ENCODE assay signal across 12 cellular contexts in genomic region chr21:45992311-45993209, GRCh38. TPM values are rescaled to one million over a fixed set of nuclear protein-coding genes. Genes with fewer than 3 reads are reported as not detected.
DNase-seq lines count a peak whose midpoint lies in the region; ATAC-seq and TF ChIP-seq lines count a peak whose summit lies in the region.
"Had no signal": no experiment of that assay in that cellular context is flagged by ENCODE, and none has a peak within 500 bp of the region (broad histone marks: within the 10 kb centered on the region; RNA-seq: fewer than 3 reads in every experiment).

No MANE protein-coding gene starts in this region.

- H3K4me1 ChIP-seq in GM23248 (ENCODE audit: insufficient read depth) (no peaks in the 10 kb centered on the region), ascending aorta (peaks cover 2 to 4% of the 10 kb centered on the region in 2 donors), stomach (peaks cover 0 to 18% (median 8%) of the 10 kb centered on the region in 4 donors)
- H3K4me1 ChIP-seq: SJSA1 had no signal

- intact Hi-C loops in ascending aorta (cut with DNase I), result no loop called here
- intact Hi-C loops in left colon (cut with DNase I, micrococcal nuclease), result no loop called here
- intact Hi-C loops in stomach (cut with DNase I; ENCODE audit: low total_unique reads), result loop anchor here (10.0 kb wide), 2 partner anchors 62 to 132 kb away; no protein-coding TSS in a partner anchor

- H3K4me2 ChIP-seq in GM23248 (ENCODE audit: unreplicated experiment), result no peak overlapping the region

- 66 to 72% methylated on average over 31 to 32 of the region's 32 CpGs for WGBS in GM23248 (ENCODE audit: low coverage in 1 of 2, low lambda C conversion rate in 2 of 2, missing lambda C conversion rate in 2 of 2), 2 experiments
- WGBS in stomach, 5 donors, result 83 to 88% (median 84%) methylated on average over 22 to 32 of the region's 32 CpGs

- no peak overlapping the region for H3K9ac ChIP-seq in GM23248

- no peak for ATAC-seq in left colon

- H3K36me3 ChIP-seq in GM23248 (ENCODE audit: low read depth), result peaks cover 26% of the 10 kb centered on the region; the same call in 1 of the 2 replicates
- H3K36me3 ChIP-seq in ascending aorta, result peaks cover 91 to 93% of the 10 kb centered on the region in 2 donors
- H3K36me3 ChIP-seq in stomach, result peaks cover 25 to 92% (median 78%) of the 10 kb centered on the region in 4 donors

- H3K9me3 ChIP-seq in GM23248 (ENCODE audit: low read depth), result no peaks in the 10 kb centered on the region
- H3K9me3 ChIP-seq in ascending aorta, result no peaks in the 10 kb centered on the region
- no peaks in the 10 kb centered on the region for H3K9me3 ChIP-seq in stomach
- H3K9me3 ChIP-seq: SJSA1 had no signal

- no peaks in the 10 kb centered on the region for H3K9me2 ChIP-seq in GM23248 (ENCODE audit: insufficient read depth)

- peak; percentile 25 for DNase-seq in GM23248
- peak in 1 of 2 donors; percentile 65 for DNase-seq in ascending aorta (ENCODE audit: low spot score in 2 of 2)
- peak; percentile 5 to 25 for DNase-seq in left colon
- DNase-seq in stomach, result no peak
- DNase-seq in ACHN, result no peak
- DNase-seq in COR-L47 (lab: John Stamatoyannopoulos, UW), result no peak
- no peak for DNase-seq in NCI-H510A treated with DMSO at 0.1 percent for 48 hours (lab: John Stamatoyannopoulos, UW)
- DNase-seq: activated CD4-positive, alpha-beta memory T cell treated with anti-CD3 and anti-CD28 coated beads for 36 hours; DMS79 treated with DMSO at 0.1 percent for 48 hours; NCI-H1092 treated with DMSO at 0.1 percent for 48 hours; NCI-H774 had no signal

- TF ChIP-seq CTCF in ascending aorta (IDR thresholded peaks at IDR 0.05) (no peak), stomach (IDR thresholded peaks at IDR 0.05) (no peak)

- H3K4me3 ChIP-seq in GM23248, result no peak overlapping the region
- no peak overlapping the region for H3K4me3 ChIP-seq in ascending aorta
- no peak overlapping the region for H3K4me3 ChIP-seq in stomach
- H3K4me3 ChIP-seq: SJSA1 had no signal

- peaks cover 58% of the 10 kb centered on the region for H3K79me2 ChIP-seq in GM23248 (ENCODE audit: insufficient read depth)

- no peak for TF ChIP-seq EP300 in stomach (IDR thresholded peaks at IDR 0.05)

- no peaks in the 10 kb centered on the region for H3K27me3 ChIP-seq in GM23248 (replicated peaks; ENCODE audit: insufficient read depth)
- H3K27me3 ChIP-seq in ascending aorta, result no peaks in the 10 kb centered on the region
- H3K27me3 ChIP-seq in stomach, result no peaks in the 10 kb centered on the region
- H3K27me3 ChIP-seq: SJSA1 had no signal

- no peaks in the 10 kb centered on the region for H4K20me1 ChIP-seq in GM23248 (ENCODE audit: insufficient read depth)

- H2AFZ ChIP-seq in GM23248, result no peak overlapping the region

- TF ChIP-seq POLR2A in stomach (IDR thresholded peaks at IDR 0.05), result no peak

- no peaks in the 10 kb centered on the region for H3F3A ChIP-seq in GM23248 (ENCODE audit: insufficient read depth)

- H3K27ac ChIP-seq in GM23248 (no peak overlapping the region), ascending aorta (peak overlapping the region; percentile 82 to 85), stomach (peak overlapping the region in 4 of 5 donors; percentile 33 to 72 (median 62))
- H3K27ac ChIP-seq: SJSA1 had no signal

- in situ Hi-C loops in GM23248 (cut with MboI), result loop anchor here (10.0 kb wide), 1 partner anchor 122 kb away; no protein-coding TSS in a partner anchor
- in situ Hi-C loops in ACHN (cut with HindIII; ENCODE audit: low pct_ligation_motif_present, low pct_unique_long_range_greater_than_20kb, low sequenced_read_pairs), result no loop called here

RNA-seq across cellular contexts. Expression of gene COL6A1, which starts 11.0 kb away (rescaled TPM):
- total RNA-seq in GM23248 (2014; rRNA removed; shearing (Covaris generic)), result 1,783 and 1,897 TPM in 2 replicates
- 685 and 707 TPM in 2 replicates for polyA plus RNA-seq in GM23248 (2016; fragmentation: Nextera tagmentation; extraction: Ambion mirVana)
- 1,564 TPM for total RNA-seq in ascending aorta
- total RNA-seq in left colon, result 100 to 1,000 TPM in 1 of 2 donors, 10 to 100 TPM in 1; 32.2 to 111 TPM
- 100 to 1,000 TPM; 147 to 756 (median 342) TPM for total RNA-seq in stomach
- 100 to 1,000 TPM in 1 of 3 donors, 10 to 100 TPM in 2; 63.2 to 174 (median 73.6) TPM for polyA plus RNA-seq in stomach

Comparison
In these comparisons a context has a peak if more than half of its experiments do, and no peak if none do; other contexts are left out.
1. DNase-seq: peak in GM23248 (single experiment) and left colon (2 of 2); none in stomach (single experiment), ACHN (single experiment), COR-L47 (single experiment) and NCI-H510A treated with DMSO at 0.1 percent for 48 hours (single experiment).